Comparison of ENCODE assay signal across 13 cellular contexts in the genomic region with DNA sequence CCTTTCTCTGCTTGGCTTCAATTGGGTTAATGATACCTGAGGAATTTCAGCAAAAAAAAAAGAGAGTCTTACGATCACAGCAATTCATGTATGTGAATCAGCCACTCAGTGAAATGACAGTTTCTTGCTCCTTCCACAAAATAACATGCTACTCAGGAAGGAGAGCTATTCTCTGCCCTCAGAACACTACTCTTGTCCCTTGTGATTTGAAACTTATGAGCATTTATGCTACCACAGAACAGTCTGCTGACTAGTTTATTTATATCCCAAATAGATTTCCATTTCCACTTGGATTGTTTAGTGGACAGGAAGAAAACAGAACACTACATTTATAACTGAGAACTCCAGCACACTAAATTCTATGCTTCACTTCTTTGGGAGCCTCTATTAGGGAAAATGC. TPM values are rescaled to one million over a fixed set of nuclear protein-coding genes. Genes with fewer than 3 reads are reported as not detected.
DNase-seq lines count a peak whose midpoint lies in the region; ATAC-seq, FAIRE-seq and TF ChIP-seq lines count a peak whose summit lies in the region.
"Had no signal": no experiment of that assay in that cellular context is flagged by ENCODE, and none has a peak within 500 bp of the region (broad histone marks: within the 10 kb centered on the region; RNA-seq: fewer than 3 reads in every experiment).

No MANE protein-coding gene starts in this region.

- H3K9me3 ChIP-seq in MM.1S (replicated peaks; ENCODE audit: insufficient read depth, low read length) = no peaks in the 10 kb centered on the region
- H3K9me3 ChIP-seq: esophagus muscularis mucosa, MG63, spleen, tibial nerve had no signal

- POLR2A ChIA-PET in activated CD4-positive, alpha-beta T cell treated with anti-CD3 and anti-CD28 coated beads for 36 hours (lab: Charles Lee) = interaction anchor here (1.0 kb wide), 1 partner anchor 20 kb away, joined by 3 read pairs; a partner anchor contains a TSS

- H3K36me3 Mint-ChIP-seq in activated CD4-positive, alpha-beta T cell treated with anti-CD3 and anti-CD28 coated beads for 36 hours (ENCODE audit: low read depth) = peaks cover 55% of the 10 kb centered on the region
- peaks cover 50% of the 10 kb centered on the region for H3K36me3 Mint-ChIP-seq in natural killer cell treated with Interleukin-12 subunit alpha and Interleukin-12 subunit beta and Interleukin-15 and Interleukin-18, amount 100 ng/mL, for 72 hours

- ATAC-seq in activated CD4-positive, alpha-beta T cell treated with anti-CD3 and anti-CD28 coated beads for 36 hours = no peak
- no peak for ATAC-seq in natural killer cell treated with Interleukin-12 subunit alpha and Interleukin-12 subunit beta and Interleukin-15 and Interleukin-18, amount 100 ng/mL, for 72 hours
- no peak for ATAC-seq in HG03025 (IDR thresholded peaks at IDR 0.05; ENCODE audit: low FRiP score, unreplicated experiment)

- H3K9ac ChIP-seq in MM.1S (ENCODE audit: low read length) = peak overlapping the region; percentile 54

- peaks cover 18% of the 10 kb centered on the region for H3K4me1 Mint-ChIP-seq in activated CD4-positive, alpha-beta T cell treated with anti-CD3 and anti-CD28 coated beads for 36 hours
- H3K4me1 Mint-ChIP-seq in natural killer cell treated with Interleukin-12 subunit alpha and Interleukin-12 subunit beta and Interleukin-15 and Interleukin-18, amount 100 ng/mL, for 72 hours (ENCODE audit: low read depth in 2 of 2) = peaks cover 25% of the 10 kb centered on the region in 2 donors

- no peak overlapping the region for H3K4me3 Mint-ChIP-seq in activated CD4-positive, alpha-beta T cell treated with anti-CD3 and anti-CD28 coated beads for 36 hours
- peak overlapping the region; percentile 59 for H3K4me3 Mint-ChIP-seq in natural killer cell treated with Interleukin-12 subunit alpha and Interleukin-12 subunit beta and Interleukin-15 and Interleukin-18, amount 100 ng/mL, for 72 hours

- peak overlapping the region; percentile 78 for H3K4me2 ChIP-seq in MM.1S (ENCODE audit: low read depth, low read length)

- H3K27me3 Mint-ChIP-seq in activated CD4-positive, alpha-beta T cell treated with anti-CD3 and anti-CD28 coated beads for 36 hours = no peaks in the 10 kb centered on the region
- H3K27me3 Mint-ChIP-seq in natural killer cell treated with Interleukin-12 subunit alpha and Interleukin-12 subunit beta and Interleukin-15 and Interleukin-18, amount 100 ng/mL, for 72 hours = no peaks in the 10 kb centered on the region

- peaks cover 45% of the 10 kb centered on the region for H3K79me2 ChIP-seq in MM.1S (ENCODE audit: low read length)

- peaks cover 38% of the 10 kb centered on the region for H3F3A ChIP-seq in MM.1S (ENCODE audit: insufficient read depth, low read length)

- intact Hi-C loops in activated CD4-positive, alpha-beta T cell treated with anti-CD3 and anti-CD28 coated beads for 36 hours (cut with DNase I, micrococcal nuclease) = loop anchor here in 1 of 2 experiments (1.0 kb wide), 1 partner anchor 162 kb away; no protein-coding TSS in a partner anchor

- DNase-seq in activated CD4-positive, alpha-beta T cell treated with anti-CD3 and anti-CD28 coated beads for 36 hours = no peak
- no peak for DNase-seq in activated CD4-positive, alpha-beta T cell treated with anti-CD3 and anti-CD28 coated beads, Interleukin-2, amount 50 U/mL, for 1 hour
- peak; percentile 25 for DNase-seq in MM.1S
- no peak for DNase-seq in caudate nucleus (lab: John Stamatoyannopoulos, UW)
- no peak for DNase-seq in natural killer cell treated with Interleukin-12 subunit alpha and Interleukin-12 subunit beta and Interleukin-15 and Interleukin-18, amount 100 ng/mL, for 72 hours (ENCODE audit: low spot score)
- DNase-seq in GM19239 (ENCODE audit: insufficient read length, low spot score) = no peak
- no peak for DNase-seq in GM19240 (ENCODE audit: insufficient read length, low spot score)
- DNase-seq: MG63, occipital lobe had no signal

- no peak for FAIRE-seq in GM19239 (lab: Jason Lieb, UNC)

- peaks cover 41% of the 10 kb centered on the region for H3K4me1 ChIP-seq in MM.1S (ENCODE audit: low read length)

- H3K9me3 Mint-ChIP-seq in activated CD4-positive, alpha-beta T cell treated with anti-CD3 and anti-CD28 coated beads for 36 hours (ENCODE audit: low read depth) = no peaks in the 10 kb centered on the region
- H3K9me3 Mint-ChIP-seq in natural killer cell treated with Interleukin-12 subunit alpha and Interleukin-12 subunit beta and Interleukin-15 and Interleukin-18, amount 100 ng/mL, for 72 hours = no peaks in the 10 kb centered on the region

- H4K20me1 ChIP-seq in MM.1S (ENCODE audit: insufficient read depth, low read length) = no peaks in the 10 kb centered on the region

- no peak for TF ChIP-seq CTCF in MM.1S (IDR thresholded peaks at IDR 0.05; ENCODE audit: low read length)

- H3K4me3 ChIP-seq in MM.1S (ENCODE audit: low read length) = peak overlapping the region; percentile 24
- H3K4me3 ChIP-seq: esophagus muscularis mucosa, MG63, spleen, tibial nerve had no signal

- no peaks in the 10 kb centered on the region for H3K9me2 ChIP-seq in MM.1S (replicated peaks; ENCODE audit: insufficient read depth, low read length)

- H3K36me3 ChIP-seq in MM.1S (replicated peaks; ENCODE audit: insufficient read depth, low read length) = peaks cover 10% of the 10 kb centered on the region

- CTCF ChIA-PET in activated CD4-positive, alpha-beta T cell treated with anti-CD3 and anti-CD28 coated beads for 36 hours (lab: Charles Lee) = interaction anchor here (0.7 to 4.8 kb wide), 9 partner anchors 10 to 162 kb away, joined by 3 to 27 read pairs (median 4); a partner anchor contains a TSS

- H3K27ac Mint-ChIP-seq in activated CD4-positive, alpha-beta T cell treated with anti-CD3 and anti-CD28 coated beads for 36 hours = peak overlapping the region; percentile 84
- peak overlapping the region; percentile 81 to 96 for H3K27ac Mint-ChIP-seq in natural killer cell treated with Interleukin-12 subunit alpha and Interleukin-12 subunit beta and Interleukin-15 and Interleukin-18, amount 100 ng/mL, for 72 hours

- no peak overlapping the region for H2AFZ ChIP-seq in MM.1S (ENCODE audit: low read length)

- peak overlapping the region; percentile 97 for H3K27ac ChIP-seq in MM.1S (ENCODE audit: low read length)
- H3K27ac ChIP-seq in caudate nucleus (ENCODE audit: low read depth, low read length) = peak overlapping the region; percentile 72
- H3K27ac ChIP-seq: esophagus muscularis mucosa had no signal

- H3K27me3 ChIP-seq in MM.1S (replicated peaks; ENCODE audit: insufficient read depth, low read length) = no peaks in the 10 kb centered on the region
- H3K27me3 ChIP-seq: esophagus muscularis mucosa, MG63, spleen, tibial nerve had no signal

RNA-seq across cellular contexts. Expression of a gene that starts 8.5 kb away (rescaled TPM):
- 10 to 100 TPM; 36.5 to 41.7 TPM for total RNA-seq in activated CD4-positive, alpha-beta T cell treated with anti-CD3 and anti-CD28 coated beads for 36 hours
- total RNA-seq in natural killer cell treated with Interleukin-12 subunit alpha and Interleukin-12 subunit beta and Interleukin-15 and Interleukin-18, amount 100 ng/mL, for 72 hours = 10 to 100 TPM; 56.5 to 57.7 TPM

RNA-seq across cellular contexts. Expression of a gene that starts 20.1 kb away (rescaled TPM):
- 10 to 100 TPM; 17.5 to 28.5 TPM for total RNA-seq in activated CD4-positive, alpha-beta T cell treated with anti-CD3 and anti-CD28 coated beads for 36 hours
- 10 to 100 TPM; 28.6 to 31.8 TPM for total RNA-seq in natural killer cell treated with Interleukin-12 subunit alpha and Interleukin-12 subunit beta and Interleukin-15 and Interleukin-18, amount 100 ng/mL, for 72 hours

RNA-seq across cellular contexts. Expression of a gene that starts 20.2 kb away (rescaled TPM):
- total RNA-seq in activated CD4-positive, alpha-beta T cell treated with anti-CD3 and anti-CD28 coated beads for 36 hours = 10 to 100 TPM; 49.3 to 60.9 TPM
- total RNA-seq in natural killer cell treated with Interleukin-12 subunit alpha and Interleukin-12 subunit beta and Interleukin-15 and Interleukin-18, amount 100 ng/mL, for 72 hours = 10 to 100 TPM; 31.0 to 40.1 TPM
